1 cellular context compared by ENCODE assay signal in genomic region chr20:18144541-18145099, GRCh38.
TF ChIP-seq lines count a peak whose summit lies in the region.

No MANE protein-coding gene starts in this region.

TF ChIP-seq in GM23338, 12 proteins besides CTCF, POLR2A, EP300 and RAD21:
- no peak for TF ChIP-seq ZNF462 (CRISPR knock-in tag; IDR thresholded peaks at IDR 0.05)
- no peak for TF ChIP-seq EZH2phosphoT487 (IDR thresholded peaks at IDR 0.05; ENCODE audit: unreplicated experiment)
- no peak for TF ChIP-seq EZH2 (IDR thresholded peaks at IDR 0.05; ENCODE audit: low read depth, unreplicated experiment)
- TF ChIP-seq JUNB (IDR thresholded peaks at IDR 0.05; ENCODE audit: unreplicated experiment) = no peak
- TF ChIP-seq ETS1 (IDR thresholded peaks at IDR 0.05) = no peak
- no peak for TF ChIP-seq NANOG (IDR thresholded peaks at IDR 0.05; ENCODE audit: borderline replicate concordance)
- no peak for TF ChIP-seq ZNF114 (CRISPR knock-in tag; IDR thresholded peaks at IDR 0.05)
- no peak for TF ChIP-seq ZNF331 (CRISPR knock-in tag; IDR thresholded peaks at IDR 0.05; ENCODE audit: low read depth)
- no peak for TF ChIP-seq POLR2AphosphoS5 (IDR thresholded peaks at IDR 0.05; ENCODE audit: low read depth)
- no peak for TF ChIP-seq CREB1 (CRISPR knock-in tag; IDR thresholded peaks at IDR 0.05; ENCODE audit: low read depth)
- no peak for TF ChIP-seq REST (IDR thresholded peaks at IDR 0.05; ENCODE audit: unreplicated experiment)
- TF ChIP-seq STAT1 (IDR thresholded peaks at IDR 0.05; ENCODE audit: unreplicated experiment) = no peak
